ENCODE assay signal across 9 cellular contexts in genomic region chr20:25040438-25040831, GRCh38. TPM values are rescaled to one million over a fixed set of nuclear protein-coding genes. Genes with fewer than 3 reads are reported as not detected.
A peak's percentile ranks its signal among the peaks of the same experiment; 100 is the strongest.
DNase-seq lines count a peak whose midpoint lies in the region; ATAC-seq and TF ChIP-seq lines count a peak whose summit lies in the region.
"Had no signal": no experiment of that assay in that cellular context is flagged by ENCODE, and none has a peak within 500 bp of the region (broad histone marks: within the 10 kb centered on the region; RNA-seq: fewer than 3 reads in every experiment).

No MANE protein-coding gene starts in this region.

- no peak overlapping the region for H3K4me3 Mint-ChIP-seq in progenitor cell of endocrine pancreas (ENCODE audit: low read depth)

- no peaks in the 10 kb centered on the region for H3K27me3 Mint-ChIP-seq in progenitor cell of endocrine pancreas

- H3K36me3 Mint-ChIP-seq in progenitor cell of endocrine pancreas (ENCODE audit: insufficient read depth), result no peaks in the 10 kb centered on the region

- no peaks in the 10 kb centered on the region for H3K4me1 Mint-ChIP-seq in progenitor cell of endocrine pancreas (ENCODE audit: low read depth)

- TF ChIP-seq CTCF in cardiac fibroblast (IDR thresholded peaks at IDR 0.05; ENCODE audit: low read depth, low read length), result no peak
- no peak for TF ChIP-seq CTCF in progenitor cell of endocrine pancreas (IDR thresholded peaks at IDR 0.05; ENCODE audit: unreplicated experiment)

- H3K27ac Mint-ChIP-seq in progenitor cell of endocrine pancreas, result no peak overlapping the region

- H3K4me3 ChIP-seq in cardiac fibroblast (replicated peaks in 1 of 2; ENCODE audit: low read depth in 2 of 2, low read length in 2 of 2), result no peak overlapping the region

- DNase-seq in HUDEP-2 (lab: John Stamatoyannopoulos, UW; ENCODE audit: unreplicated experiment in 76 of 76) (peak in 74 of 76 experiments; percentile 45 to 95 (median 83)), cardiac fibroblast (ENCODE audit: low read depth in 2 of 2) (peak; percentile 66 to 93), left lobe of liver (ENCODE audit: low spot score) (no peak), superior temporal gyrus (ENCODE audit: extremely low spot score) (peak; percentile 45), inferior parietal cortex (ENCODE audit: extremely low spot score) (no peak), progenitor cell of endocrine pancreas (ENCODE audit: low spot score, unreplicated experiment) (no peak)
- DNase-seq: activated effector memory CD4-positive, alpha-beta T cell treated with Interleukin-2 at 50 U/mL for 16 hours had no signal

- H3K9me3 Mint-ChIP-seq in progenitor cell of endocrine pancreas (ENCODE audit: low read depth), result no peaks in the 10 kb centered on the region

- peak; percentile 1 for ATAC-seq in left lobe of liver
- no peak for ATAC-seq in GM18909 (IDR thresholded peaks at IDR 0.05; ENCODE audit: poor library complexity, unreplicated experiment)
- ATAC-seq in HG02678 (IDR thresholded peaks at IDR 0.05; ENCODE audit: unreplicated experiment), result no peak

RNA-seq across cellular contexts. Expression of gene ACSS1, which starts 17.5 kb away (rescaled TPM):
- total RNA-seq in left lobe of liver, result 9.9 TPM
- 0.67 and 0.72 TPM in 2 replicates for total RNA-seq in progenitor cell of endocrine pancreas

RNA-seq across cellular contexts. Expression of gene VSX1, which starts 41.5 kb away (rescaled TPM):
- total RNA-seq in left lobe of liver (0.18 TPM), progenitor cell of endocrine pancreas (not detected in 2 replicates)

RNA-seq across cellular contexts. Expression of gene APMAP, which starts 47.9 kb away (rescaled TPM):
- total RNA-seq in left lobe of liver, result 180 TPM
- total RNA-seq in progenitor cell of endocrine pancreas, result 81.0 and 81.3 TPM in 2 replicates

Comparison
In these comparisons a context has a peak if more than half of its experiments do, and no peak if none do; other contexts are left out.
1. DNase-seq: peak in HUDEP-2 (74 of 76), cardiac fibroblast (2 of 2) and superior temporal gyrus (single experiment); none in left lobe of liver (single experiment), inferior parietal cortex (single experiment) and progenitor cell of endocrine pancreas (single experiment).